ENCODE assay signal across 8 cellular contexts in genomic region chr11:6315811-6316425, GRCh38. TPM values are rescaled to one million over a fixed set of nuclear protein-coding genes. Genes with fewer than 3 reads are reported as not detected.
DNase-seq lines count a peak whose midpoint lies in the region; ATAC-seq and TF ChIP-seq lines count a peak whose summit lies in the region.

No MANE protein-coding gene starts in this region.

- TF ChIP-seq CTCF in C4-2B (conservative IDR thresholded peaks at IDR 0.05) (peak; percentile 93), WTC11 (IDR thresholded peaks at IDR 0.05) (peak; percentile 69), fibroblast of pulmonary artery (IDR thresholded peaks at IDR 0.05; ENCODE audit: low read length, missing control alignments) (peak; percentile 98)

- H3K36me3 Mint-ChIP-seq in WTC11: no peaks in the 10 kb centered on the region

- no peaks in the 10 kb centered on the region for H3K79me1 ChIP-seq in neuronal stem cell (ENCODE audit: low read depth, low read length)

- H3K27ac Mint-ChIP-seq in WTC11: no peak overlapping the region

- no peak overlapping the region for H2AK5ac ChIP-seq in neuronal stem cell (ENCODE audit: low read depth, low read length)

- H3K27ac ChIP-seq in C4-2B (no peak overlapping the region), neuronal stem cell (replicated peaks; ENCODE audit: low read length) (no peak overlapping the region)

- peaks cover 0 to 19% of the 10 kb centered on the region in 2 donors for H3K4me1 ChIP-seq in neuronal stem cell (ENCODE audit: control insufficient read depth in 2 of 2, insufficient read depth in 1 of 2, low read depth in 1 of 2, low read length in 2 of 2)

- peaks cover 22% of the 10 kb centered on the region for H3K4me1 Mint-ChIP-seq in WTC11

- H3K27me3 ChIP-seq in neuronal stem cell (ENCODE audit: control insufficient read depth in 3 of 3, insufficient read depth in 3 of 3, low read depth in 1 of 3, low read length in 3 of 3): peaks cover 0 to 39% (median 1%) of the 10 kb centered on the region in 3 experiments

- WGBS in neuronal stem cell (ENCODE audit: extremely low coverage in 2 of 2, insufficient read length in 2 of 2, insufficient replicate concordance in 1 of 2), 2 donors: no CpG with 5 or more reads among the region's 10 CpGs

- H4K91ac ChIP-seq in neuronal stem cell (ENCODE audit: low read depth, low read length, poor library complexity): no peak overlapping the region

- no peaks in the 10 kb centered on the region for H3K9me3 Mint-ChIP-seq in WTC11

- no peak overlapping the region for H4K8ac ChIP-seq in neuronal stem cell (ENCODE audit: low read depth, low read length)

- H3K4me2 ChIP-seq in neuronal stem cell (ENCODE audit: insufficient read depth, low read length, poor library complexity, severe bottlenecking): no peak overlapping the region

- no peak overlapping the region for H2BK15ac ChIP-seq in neuronal stem cell (ENCODE audit: low read length)

- H3K23ac ChIP-seq in neuronal stem cell (ENCODE audit: low read depth, low read length, poor library complexity): no peak overlapping the region

- POLR2A ChIA-PET in WTC11 (lab: Charles Lee): no interaction called here

- H3K18ac ChIP-seq in neuronal stem cell (ENCODE audit: low read length): no peak overlapping the region

- H3K36me3 ChIP-seq in neuronal stem cell (replicated peaks in 1 of 2; ENCODE audit: control insufficient read depth in 2 of 2, insufficient read depth in 2 of 2, low read length in 2 of 2): no peaks in the 10 kb centered on the region

- H3K9me3 ChIP-seq in neuronal stem cell (replicated peaks in 1 of 2; ENCODE audit: control insufficient read depth in 2 of 2, insufficient read depth in 1 of 2, low read depth in 1 of 2, low read length in 2 of 2): no peaks in the 10 kb centered on the region

- peak; percentile 64 for ATAC-seq in GM18519 (IDR thresholded peaks at IDR 0.05; ENCODE audit: low FRiP score, unreplicated experiment)
- peak; percentile 76 for ATAC-seq in HG02938 (IDR thresholded peaks at IDR 0.05; ENCODE audit: unreplicated experiment)
- peak; percentile 65 for ATAC-seq in WTC11
- no peak for ATAC-seq in HG02840 (IDR thresholded peaks at IDR 0.05; ENCODE audit: low FRiP score, unreplicated experiment)

- no peak overlapping the region for H3K9ac ChIP-seq in neuronal stem cell (ENCODE audit: low read depth, low read length, poor library complexity)

- CTCF ChIA-PET in WTC11 (lab: Charles Lee): interaction anchor here (0.9 to 8.6 kb wide), 17 partner anchors 10 to 291 kb away, joined by 3 to 102 read pairs (median 6); partner anchors contain the start of gene CCKBR

- peak; percentile 28 for DNase-seq in NCI-H2029 treated with DMSO at 0.1 percent for 48 hours (lab: John Stamatoyannopoulos, UW)
- peak; percentile 68 for DNase-seq in WTC11 (ENCODE audit: low spot score)
- peak; percentile 76 for DNase-seq in fibroblast of pulmonary artery (ENCODE audit: low read depth)
- peak; percentile 64 for DNase-seq in neuronal stem cell (ENCODE audit: low spot score)

- H3K14ac ChIP-seq in neuronal stem cell (ENCODE audit: low read length): no peak overlapping the region

- H2AFZ ChIP-seq in neuronal stem cell (ENCODE audit: low read length): no peak overlapping the region

- no peak overlapping the region for H2BK120ac ChIP-seq in neuronal stem cell (ENCODE audit: low read depth, low read length)

- H3K4me3 Mint-ChIP-seq in WTC11: no peak overlapping the region

- peaks cover 9% of the 10 kb centered on the region for H3K27me3 Mint-ChIP-seq in WTC11 (ENCODE audit: low read depth)

- no peak overlapping the region for H3K4ac ChIP-seq in neuronal stem cell (ENCODE audit: low read length)

- H2BK12ac ChIP-seq in neuronal stem cell (ENCODE audit: low read length): no peak overlapping the region

- H3K4me3 ChIP-seq in fibroblast of pulmonary artery (replicated peaks; ENCODE audit: low read depth, low read length): no peak overlapping the region
- H3K4me3 ChIP-seq in neuronal stem cell (ENCODE audit: low read length in 2 of 2): no peak overlapping the region

- H2BK5ac ChIP-seq in neuronal stem cell (ENCODE audit: low read length): no peak overlapping the region

TF ChIP-seq in WTC11, 78 proteins besides CTCF, POLR2A, EP300 and RAD21:
- TF ChIP-seq EMX1 (CRISPR knock-in tag; IDR thresholded peaks at IDR 0.05) (no peak), PRRX2 (CRISPR knock-in tag; IDR thresholded peaks at IDR 0.05) (no peak), HMGXB4 (CRISPR knock-in tag; IDR thresholded peaks at IDR 0.05) (no peak), ZMAT4 (CRISPR knock-in tag; IDR thresholded peaks at IDR 0.05) (no peak), ZNF512 (CRISPR knock-in tag; IDR thresholded peaks at IDR 0.05; ENCODE audit: borderline replicate concordance) (no peak), MAX (CRISPR knock-in tag; IDR thresholded peaks at IDR 0.05) (no peak), ZNF138 (CRISPR knock-in tag; conservative IDR thresholded peaks at IDR 0.05) (no peak), ARID4B (CRISPR knock-in tag; IDR thresholded peaks at IDR 0.05; ENCODE audit: borderline replicate concordance) (no peak), JAZF1 (CRISPR knock-in tag; IDR thresholded peaks at IDR 0.05) (no peak), ELF4 (CRISPR knock-in tag; IDR thresholded peaks at IDR 0.05; ENCODE audit: low read depth) (no peak), GABPB1 (CRISPR knock-in tag; IDR thresholded peaks at IDR 0.05) (no peak), SOX15 (CRISPR knock-in tag; IDR thresholded peaks at IDR 0.05) (no peak), ETV6 (CRISPR knock-in tag; IDR thresholded peaks at IDR 0.05) (no peak), TEAD4 (CRISPR knock-in tag; IDR thresholded peaks at IDR 0.05) (no peak)

RNA-seq across cellular contexts. Expression of gene CAVIN3, which starts 4.4 kb away (rescaled TPM):
- 27.3 to 41.5 TPM (median 28.0 TPM) in 3 replicates for total RNA-seq in WTC11 (2021)
- 11.2 TPM for polyA plus RNA-seq in neuronal stem cell (2013, experiment 1 of 2)
- 11.2 TPM for polyA plus RNA-seq in neuronal stem cell (2013, experiment 2 of 2)

RNA-seq across cellular contexts. Expression of gene CCKBR, which starts 56.3 kb away (rescaled TPM):
- total RNA-seq in WTC11 (2021): 6.1 to 7.4 TPM (median 7.1 TPM) in 3 replicates
- polyA plus RNA-seq in neuronal stem cell (2013, experiment 1 of 2): 15.4 TPM
- 15.2 TPM for polyA plus RNA-seq in neuronal stem cell (2013, experiment 2 of 2)
